ENCODE assay signal across 10 cellular contexts in genomic region chr10:97771913-97772823, GRCh38. TPM values are rescaled to one million over a fixed set of nuclear protein-coding genes. Genes with fewer than 3 reads are reported as not detected.
A peak's percentile ranks its signal among the peaks of the same experiment; 100 is the strongest.
DNase-seq lines count a peak whose midpoint lies in the region; ATAC-seq, FAIRE-seq and TF ChIP-seq lines count a peak whose summit lies in the region.
"Had no signal": no experiment of that assay in that cellular context is flagged by ENCODE, and none has a peak within 500 bp of the region (broad histone marks: within the 10 kb centered on the region; RNA-seq: fewer than 3 reads in every experiment).

Gene SFRP5 (minus strand): TSS chr10:97771999. CDS start chr10:97771833, 166 bp downstream.

- FAIRE-seq in H1 (lab: Jason Lieb, UNC): no peak

- H3K4ac ChIP-seq in H1 (replicated peaks; ENCODE audit: insufficient read length, low read depth, low read length): peak within 1 kb of the TSS; percentile 61

- H3K56ac ChIP-seq in H1 (replicated peaks; ENCODE audit: insufficient read length, low read depth, low read length): no peak within 1 kb of the TSS

- no peaks in the 10 kb centered on the region for H3K79me2 ChIP-seq in ACC112 (ENCODE audit: control insufficient read depth, insufficient read depth, low read length, unreplicated experiment)
- no peaks in the 10 kb centered on the region for H3K79me2 ChIP-seq in H1 (ENCODE audit: control insufficient read depth in 1 of 2, insufficient read depth in 2 of 2, low read length in 2 of 2)

- TF ChIP-seq EP300 in H1 (IDR thresholded peaks at IDR 0.05; ENCODE audit: borderline replicate concordance in 1 of 2, low read depth in 2 of 2, low read length in 2 of 2): no peak

- H2BK120ac ChIP-seq in H1 (replicated peaks; ENCODE audit: low read depth, low read length): no peak within 1 kb of the TSS

- H2AFZ ChIP-seq in ACC112 (ENCODE audit: low read length, unreplicated experiment) (no peak within 1 kb of the TSS), H1 (ENCODE audit: low read length) (peak within 1 kb of the TSS; percentile 25; the same call in 1 of the 2 replicates)

- no peak for TF ChIP-seq RAD21 in H1 (IDR thresholded peaks at IDR 0.05 in 1 of 2, conservative IDR thresholded peaks at IDR 0.05 in 1 of 2; ENCODE audit: low read depth in 2 of 2, low read length in 2 of 2)

- 28% methylated on average over 21 of the region's 44 CpGs; no CpG with 5 or more reads in 1 of the 2 experiments for WGBS in H1 (ENCODE audit: extremely low coverage in 1 of 2, insufficient coverage in 1 of 2, insufficient read length in 1 of 2, insufficient replicate concordance in 2 of 2, low coverage in 1 of 2, low lambda C conversion rate in 2 of 2, missing lambda C conversion rate in 1 of 2), 2 experiments

- H4K5ac ChIP-seq in H1 (ENCODE audit: insufficient read length, low read depth, low read length): no peak within 1 kb of the TSS

- H3K4me3 Mint-ChIP-seq in HFFc6: peak within 1 kb of the TSS; percentile 63; the same call in 1 of the 2 replicates

- peak within 1 kb of the TSS; percentile 70 for H3K4me3 ChIP-seq in ACC112 (ENCODE audit: low read depth, low read length)
- H3K4me3 ChIP-seq in H1 (ENCODE audit: extremely low read depth in 1 of 4, insufficient read depth in 2 of 4, low read depth in 3 of 4, low read length in 4 of 4): peak within 1 kb of the TSS; percentile 54 to 60 (median 55)
- H3K4me3 ChIP-seq: HAP-1 had no signal

- H3K27me3 ChIP-seq in ACC112 (ENCODE audit: insufficient read depth, low read length) (peaks cover 37% of the 10 kb centered on the region), H1 (replicated peaks in 1 of 4; ENCODE audit: control insufficient read depth in 3 of 4, extremely low read depth in 1 of 4, insufficient read depth in 3 of 4, low read length in 3 of 4) (peaks cover 14 to 51% (median 40%) of the 10 kb centered on the region in 4 experiments)

- TF ChIP-seq CTCF in HFFc6 (IDR thresholded peaks at IDR 0.05) (no peak), H1 (IDR thresholded peaks at IDR 0.05; ENCODE audit: control extremely low read depth in 1 of 3, insufficient read depth in 1 of 3, low read depth in 1 of 3, low read length in 3 of 3) (no peak)

- H2AK5ac ChIP-seq in H1 (ENCODE audit: low read depth, low read length): no peak within 1 kb of the TSS

- POLR2A ChIA-PET in H1 (lab: Charles Lee; ENCODE audit: partially characterized antibody): interaction anchor here (0.9 to 3.7 kb wide), 8 partner anchors 8 to 85 kb away, joined by 3 to 30 read pairs (median 3); partner anchors contain the start of genes AVPI1 and ZFYVE27

- H3K27me3 Mint-ChIP-seq in HFFc6 (ENCODE audit: insufficient read depth): peaks cover 62% of the 10 kb centered on the region

- H3K27ac ChIP-seq in ACC112 (ENCODE audit: low read depth, low read length) (no peak within 1 kb of the TSS), H1 (ENCODE audit: low read depth, low read length) (no peak within 1 kb of the TSS)

- no peaks in the 10 kb centered on the region; the same call in 1 of the 2 replicates for H3K79me1 ChIP-seq in H1 (ENCODE audit: low read depth, low read length)

- in situ Hi-C loops in KBM-7 (cut with MboI; ENCODE audit: low pct_unique_long_range_greater_than_20kb, low sequenced_read_pairs): no loop called here

- peak within 1 kb of the TSS; percentile 71; the same call in 1 of the 2 replicates for H2BK5ac ChIP-seq in H1 (ENCODE audit: low read depth, low read length)

- H3K27ac Mint-ChIP-seq in HFFc6: no peak within 1 kb of the TSS

- H2BK15ac ChIP-seq in H1 (ENCODE audit: low read length): peak within 1 kb of the TSS; percentile 53; the same call in 1 of the 2 replicates

- no peaks in the 10 kb centered on the region for H3K36me3 Mint-ChIP-seq in HFFc6 (ENCODE audit: low read depth)

- H3K23ac ChIP-seq in H1 (ENCODE audit: insufficient read length): no peak within 1 kb of the TSS

- H3K9me3 Mint-ChIP-seq in HFFc6: no peaks in the 10 kb centered on the region

- H3K4me1 Mint-ChIP-seq in HFFc6 (ENCODE audit: low read depth): peaks cover 6% of the 10 kb centered on the region

- H4K8ac ChIP-seq in H1 (ENCODE audit: extremely low read depth, insufficient read depth, low read length): peak within 1 kb of the TSS; percentile 85

- peak within 1 kb of the TSS; percentile 87 to 99 for H3K4me2 ChIP-seq in H1 (ENCODE audit: insufficient read depth in 1 of 2, low read depth in 2 of 2, low read length in 2 of 2)

- no peaks in the 10 kb centered on the region for H4K20me1 ChIP-seq in H1 (replicated peaks in 1 of 2; ENCODE audit: control insufficient read depth in 1 of 2, insufficient read depth in 2 of 2, low read length in 2 of 2)

- no peaks in the 10 kb centered on the region for H3K9me3 ChIP-seq in H1 (ENCODE audit: insufficient read depth in 2 of 2, low read depth in 1 of 2, low read length in 1 of 2)
- H3K9me3 ChIP-seq: HAP-1 had no signal

- peaks cover 15% of the 10 kb centered on the region; the same call in 1 of the 2 replicates for H3K23me2 ChIP-seq in H1 (ENCODE audit: low read depth, low read length)

- no peak within 1 kb of the TSS for H3K14ac ChIP-seq in H1 (ENCODE audit: insufficient read length)

- H3K36me3 ChIP-seq in ACC112 (ENCODE audit: insufficient read depth, low read length) (no peaks in the 10 kb centered on the region), H1 (ENCODE audit: control insufficient read depth in 2 of 4, insufficient read depth in 4 of 4, low read length in 3 of 4) (no peaks in the 10 kb centered on the region; a peak in 1 of 8 replicates)
- H3K36me3 ChIP-seq: HAP-1 had no signal

- TF ChIP-seq POLR2A in H1 (IDR thresholded peaks at IDR 0.05; ENCODE audit: control extremely low read depth in 1 of 2, low read depth in 2 of 2, low read length in 2 of 2): no peak

- H4K91ac ChIP-seq in H1 (replicated peaks; ENCODE audit: insufficient read length, low read length): peak within 1 kb of the TSS; percentile 49

- CTCF ChIA-PET in H1 (lab: Charles Lee; ENCODE audit: partially characterized antibody): interaction anchor here (0.6 to 4.1 kb wide), 9 partner anchors 9 to 273 kb away, joined by 3 to 30 read pairs (median 6); no protein-coding TSS in a partner anchor

- H3K9ac ChIP-seq in H1 (replicated peaks in 1 of 4; ENCODE audit: extremely low read depth in 1 of 4, low read depth in 3 of 4, low read length in 3 of 4): peak within 1 kb of the TSS in 2 of 4 experiments; percentile 20 to 25; a peak in 3 of 7 replicates

- DNase-seq in HFFc6 (no peak), H1 (ENCODE audit: low read depth in 1 of 2, low spot score in 2 of 2) (peak in 1 of 2 experiments; percentile 71), mucosa of gallbladder (ENCODE audit: low spot score) (peak; percentile 76), HuH-7.5 (ENCODE audit: low spot score) (no peak), KBM-7 (no peak)
- DNase-seq in stimulated activated naive CD4-positive, alpha-beta T cell (lab: John Stamatoyannopoulos, UW): no peak
- DNase-seq: GF-D8 had no signal

- peak within 1 kb of the TSS; percentile 66; the same call in 1 of the 2 replicates for H2BK20ac ChIP-seq in H1 (ENCODE audit: low read length)

- H3K4me1 ChIP-seq in ACC112 (ENCODE audit: control insufficient read depth, insufficient read depth, low read length, unreplicated experiment): no peaks in the 10 kb centered on the region
- H3K4me1 ChIP-seq in H1 (replicated peaks in 1 of 4; ENCODE audit: control insufficient read depth in 3 of 4, insufficient read depth in 4 of 4, low read length in 3 of 4): peaks cover 2 to 10% (median 7%) of the 10 kb centered on the region in 4 experiments; a peak in 6 of 7 replicates
- H3K4me1 ChIP-seq: HAP-1 had no signal

- peak within 1 kb of the TSS; percentile 92; the same call in 1 of the 2 replicates for H2BK12ac ChIP-seq in H1 (ENCODE audit: low read depth, low read length)

- peak within 1 kb of the TSS; percentile 83 for H3K18ac ChIP-seq in H1 (ENCODE audit: extremely low read depth, low read length)

- no peak for ATAC-seq in GM21825 (IDR thresholded peaks at IDR 0.05; ENCODE audit: unreplicated experiment)

TF ChIP-seq in H1, 55 proteins besides CTCF, POLR2A, EP300 and RAD21:
- no peak for TF ChIP-seq EZH2 (IDR thresholded peaks at IDR 0.05; ENCODE audit: low read depth, low read length, severe bottlenecking)
- peak; percentile 47 for TF ChIP-seq KDM4A (IDR thresholded peaks at IDR 0.05; ENCODE audit: low read depth, low read length, severe bottlenecking)
TF ChIP-seq in H1: peak in this region for 1.

RNA-seq across cellular contexts. Expression of gene SFRP5, which starts in this region (rescaled TPM):
- not detected for total RNA-seq in HFFc6 (2021; fragmentation: NEBNext Ultra II Directional; extraction: Animal tissue kit (Norgen Biotek cat#: 25700))
- 3.3 and 3.9 TPM in 2 replicates for total RNA-seq in H1 (2021; fragmentation: NEBNext Ultra II Directional; extraction: Animal tissue kit (Norgen Biotek cat#: 25700))
- 5.9 and 8.6 TPM in 2 replicates for polyA plus RNA-seq in H1 (2011; rRNA removed)
- polyA plus RNA-seq in H1 (2011; cell fraction: cytosol; rRNA removed): 5.3 TPM
- polyA plus RNA-seq in H1 (2011; cell fraction: nucleus; rRNA removed): 4.9 TPM
- polyA plus RNA-seq in H1 (2012, experiment 1 of 2): 1.2 to 5.2 TPM (median 3.9 TPM) in 4 replicates
- 4.1 TPM for polyA plus RNA-seq in H1 (2012, experiment 2 of 2)
- 3.9 TPM for polyA plus RNA-seq in H1 (2013, experiment 1 of 2)
- 3.5 TPM for polyA plus RNA-seq in H1 (2013, experiment 2 of 2)
- 1.4 TPM in 2 replicates for polyA minus RNA-seq in H1 (2011; rRNA and poly(A)+ RNA removed)
- polyA minus RNA-seq in H1 (2011; cell fraction: cytosol; rRNA and poly(A)+ RNA removed): 3.2 TPM
- 3.4 TPM for polyA minus RNA-seq in H1 (2011; cell fraction: nucleus; rRNA and poly(A)+ RNA removed)
- total RNA-seq in mucosa of gallbladder: 584 TPM

Comparison
In these comparisons a context has a peak if more than half of its experiments do, and no peak if none do; other contexts are left out.
1. RNA of gene SFRP5 (total RNA-seq): 584 TPM in mucosa of gallbladder (single experiment); 3.3 to 3.9 TPM in H1 and not detected in HFFc6; every median in the first group is over 100 times any median in the second.